12 cellular contexts compared by ENCODE assay signal in the genomic region with DNA sequence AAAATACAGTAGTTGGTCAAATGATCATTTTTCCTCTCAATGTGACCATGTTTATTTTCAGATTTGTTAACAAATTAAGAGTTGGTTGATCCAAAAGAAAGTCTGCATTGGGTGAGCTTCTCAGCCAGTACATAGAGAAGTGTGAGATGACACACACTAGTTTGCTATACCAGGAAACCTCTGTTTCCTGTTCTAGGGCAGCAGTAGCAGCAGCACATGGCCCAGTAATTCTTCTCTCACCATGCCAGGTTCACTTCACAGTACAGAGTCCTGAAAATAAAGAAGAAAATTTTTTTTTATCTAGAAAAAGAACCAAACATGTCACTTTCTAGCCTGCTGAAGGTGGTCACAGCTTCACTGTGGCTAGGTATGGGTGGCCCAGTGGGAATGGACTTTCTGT.
DNase-seq lines count a peak whose midpoint lies in the region; ATAC-seq, FAIRE-seq and TF ChIP-seq lines count a peak whose summit lies in the region.
"Had no signal": no experiment of that assay in that cellular context is flagged by ENCODE, and none has a peak within 500 bp of the region (broad histone marks: within the 10 kb centered on the region; RNA-seq: fewer than 3 reads in every experiment).

No MANE protein-coding gene starts in this region.

- H3K27me3 ChIP-seq in pancreas: no peaks in the 10 kb centered on the region
- H3K27me3 ChIP-seq: BE2C had no signal

- intact Hi-C loops in pancreas (cut with DNase I): no loop called here

- DNase-seq in stimulated activated CD4-positive, alpha-beta T cell treated with anti-CD3 and anti-CD28 coated beads, Interleukin-4, amount 100 ng/mL, for 24 hours: peak; percentile 17
- no peak for DNase-seq in stimulated activated CD4-positive, alpha-beta T cell treated with anti-CD3 and anti-CD28 coated beads, Interleukin-4, amount 100 ng/mL, for 1 hour
- DNase-seq in Kasumi-1 (lab: John Stamatoyannopoulos, UW) (peak; percentile 94 to 96), NCI-H510A (lab: John Stamatoyannopoulos, UW) (no peak), pancreas (no peak), mucosa of gallbladder (ENCODE audit: low spot score) (no peak)
- peak; percentile 12 for DNase-seq in activated naive CD4-positive, alpha-beta T cell treated with anti-CD3 and anti-CD28 coated beads, Interleukin-2, amount 50 U/mL, for 16 hours
- DNase-seq in stimulated activated naive CD8-positive, alpha-beta T cell treated with anti-CD3 and anti-CD28 coated beads, Interleukin-15, amount 100 ng/mL, for 72 hours: no peak
- DNase-seq: BE2C, NCI-H2171 had no signal

- H3K9me3 Mint-ChIP-seq in stimulated activated naive CD8-positive, alpha-beta T cell treated with anti-CD3 and anti-CD28 coated beads, Interleukin-15, amount 100 ng/mL, for 72 hours: peaks cover 4 to 13% of the 10 kb centered on the region in 2 donors
- H3K9me3 Mint-ChIP-seq: dendritic cell treated with granulocyte-macrophage colony-stimulating factor and Interleukin-4, amounts not matched to agents 40 ng/mL and 50 ng/mL, for 4 days; type B pancreatic cell had no signal

- FAIRE-seq in pancreas (lab: Jason Lieb, UNC): no peak

- H3K27me3 Mint-ChIP-seq in stimulated activated naive CD8-positive, alpha-beta T cell treated with anti-CD3 and anti-CD28 coated beads, Interleukin-15, amount 100 ng/mL, for 72 hours: no peaks in the 10 kb centered on the region
- H3K27me3 Mint-ChIP-seq: dendritic cell treated with granulocyte-macrophage colony-stimulating factor and Interleukin-4, amounts not matched to agents 40 ng/mL and 50 ng/mL, for 4 days had no signal

- no peaks in the 10 kb centered on the region for H3K4me1 ChIP-seq in pancreas
- H3K4me1 ChIP-seq: BE2C had no signal

- H3K4me3 ChIP-seq in pancreas: no peak overlapping the region

- H3K9me3 ChIP-seq in pancreas: no peaks in the 10 kb centered on the region
- H3K9me3 ChIP-seq: BE2C had no signal

- peak; percentile 95 for ATAC-seq in stimulated activated naive CD8-positive, alpha-beta T cell treated with anti-CD3 and anti-CD28 coated beads, Interleukin-15, amount 100 ng/mL, for 72 hours
- ATAC-seq in pancreas: no peak

- H3K36me3 ChIP-seq in pancreas: no peaks in the 10 kb centered on the region
- H3K36me3 ChIP-seq: BE2C had no signal

- no peak for TF ChIP-seq CTCF in pancreas (IDR thresholded peaks at IDR 0.05)

- H3K27ac Mint-ChIP-seq in stimulated activated naive CD8-positive, alpha-beta T cell treated with anti-CD3 and anti-CD28 coated beads, Interleukin-15, amount 100 ng/mL, for 72 hours: peak overlapping the region; percentile 63 to 95
- H3K27ac Mint-ChIP-seq: dendritic cell treated with granulocyte-macrophage colony-stimulating factor and Interleukin-4, amounts not matched to agents 40 ng/mL and 50 ng/mL, for 4 days; type B pancreatic cell had no signal

- peaks cover 37% of the 10 kb centered on the region for H3K4me1 Mint-ChIP-seq in stimulated activated naive CD8-positive, alpha-beta T cell treated with anti-CD3 and anti-CD28 coated beads, Interleukin-15, amount 100 ng/mL, for 72 hours

- H3K27ac ChIP-seq in pancreas: no peak overlapping the region

- peak overlapping the region; percentile 10 to 79 for H3K4me3 Mint-ChIP-seq in stimulated activated naive CD8-positive, alpha-beta T cell treated with anti-CD3 and anti-CD28 coated beads, Interleukin-15, amount 100 ng/mL, for 72 hours
- H3K4me3 Mint-ChIP-seq: dendritic cell treated with granulocyte-macrophage colony-stimulating factor and Interleukin-4, amounts not matched to agents 40 ng/mL and 50 ng/mL, for 4 days; type B pancreatic cell had no signal

Comparison
In these comparisons a context has a peak if more than half of its experiments do, and no peak if none do; other contexts are left out.
1. DNase-seq: peak in stimulated activated CD4-positive, alpha-beta T cell treated with anti-CD3 and anti-CD28 coated beads, Interleukin-4, amount 100 ng/mL, for 24 hours (single experiment), Kasumi-1 (2 of 2) and activated naive CD4-positive, alpha-beta T cell treated with anti-CD3 and anti-CD28 coated beads, Interleukin-2, amount 50 U/mL, for 16 hours (single experiment); none in stimulated activated CD4-positive, alpha-beta T cell treated with anti-CD3 and anti-CD28 coated beads, Interleukin-4, amount 100 ng/mL, for 1 hour (single experiment), stimulated activated naive CD8-positive, alpha-beta T cell treated with anti-CD3 and anti-CD28 coated beads, Interleukin-15, amount 100 ng/mL, for 72 hours (0 of 2), NCI-H510A (single experiment), pancreas (0 of 6) and mucosa of gallbladder (single experiment).